In genomic region chr6:111862314-111862713, GRCh38 we compare ENCODE assay signal across 1 cellular context.
TF ChIP-seq lines count a peak whose summit lies in the region.

No MANE protein-coding gene starts in this region.

TF ChIP-seq in GM23338, 12 proteins besides CTCF, POLR2A, EP300 and RAD21 (continued from another document):
- TF ChIP-seq ZNF462 (CRISPR knock-in tag; IDR thresholded peaks at IDR 0.05) (no peak), NANOG (IDR thresholded peaks at IDR 0.05; ENCODE audit: borderline replicate concordance) (no peak), ZNF114 (CRISPR knock-in tag; IDR thresholded peaks at IDR 0.05) (no peak), JUNB (IDR thresholded peaks at IDR 0.05; ENCODE audit: unreplicated experiment) (no peak), ZNF331 (CRISPR knock-in tag; IDR thresholded peaks at IDR 0.05; ENCODE audit: low read depth) (no peak)
